32 cellular contexts compared by ENCODE assay signal in the genomic region with DNA sequence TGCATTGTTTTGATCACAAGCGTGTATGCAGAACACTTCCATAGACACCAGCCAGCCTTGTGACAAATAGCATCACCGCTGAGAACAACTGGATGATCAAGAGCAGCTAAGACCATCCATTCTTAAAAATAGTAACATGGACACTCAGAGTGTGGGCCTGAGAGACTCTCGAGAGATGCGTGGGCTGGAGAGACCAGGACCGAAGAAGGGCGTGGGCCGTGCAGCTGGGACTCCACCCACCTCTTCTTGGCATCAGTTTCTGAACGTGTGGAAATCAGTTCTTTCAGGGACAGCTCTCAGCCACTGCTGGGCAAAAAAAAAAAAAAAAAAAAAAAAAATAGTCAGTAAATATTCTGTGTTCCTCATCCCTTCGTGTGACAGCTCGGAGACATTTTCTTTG.
"Had no signal": no experiment of that assay in that cellular context is flagged by ENCODE, and none has a peak within 500 bp of the region (broad histone marks: within the 10 kb centered on the region; RNA-seq: fewer than 3 reads in every experiment).

No MANE protein-coding gene starts in this region.

- H3K4me1 ChIP-seq: Peyer's patch, SJSA1 had no signal

- H3K36me3 ChIP-seq: MG63, Peyer's patch, SJSA1 had no signal

- H3K4me2 ChIP-seq: SK-N-SH had no signal

- H3K9me3 ChIP-seq: MG63, Peyer's patch, SJSA1, SK-N-SH had no signal

- ATAC-seq: PC-3 had no signal

- H3K27ac ChIP-seq: Peyer's patch, SJSA1 had no signal

- H3K9ac ChIP-seq: SK-N-SH had no signal

- H3K27me3 ChIP-seq: MG63, Peyer's patch, SJSA1 had no signal

- DNase-seq: Kasumi-1, KG1, MG63, NCI-H1048, NCI-H1092 treated with DMSO at 0.1 percent for 48 hours, NCI-H1105 treated with DMSO at 0.1 percent for 48 hours, NCI-H1417, NCI-H1436, NCI-H146, NCI-H1694, NCI-H187, NCI-H1930, NCI-H2029 treated with DMSO at 0.1 percent for 48 hours, NCI-H2081 treated with DMSO at 0.1 percent for 48 hours, NCI-H2107, NCI-H2171, NCI-H226, NCI-H446 treated with DMSO at 0.1 percent for 48 hours, NCI-H510A, NCI-H524, NCI-H526, NCI-H69, NCI-H748 treated with DMSO at 0.1 percent for 48 hours, NCI-H82, OCI-M1, PC-3, Peyer's patch, Right ventricle myocardium superior, RPMI8226, SHP77 treated with DMSO at 0.1 percent for 48 hours, SK-N-SH had no signal

- H3K4me3 ChIP-seq: MG63, Peyer's patch, SJSA1 had no signal
